ENCODE assay signal across 1 cellular context in genomic region chr1:67149179-67149770, GRCh38.
TF ChIP-seq lines count a peak whose summit lies in the region.

No MANE protein-coding gene starts in this region.

TF ChIP-seq in endothelial cell of umbilical vein, 7 proteins besides CTCF, POLR2A, EP300 and RAD21 (continued from another document):
- no peak for TF ChIP-seq MAX (IDR thresholded peaks at IDR 0.05; ENCODE audit: insufficient read depth, insufficient read length)
